In the genomic region with DNA sequence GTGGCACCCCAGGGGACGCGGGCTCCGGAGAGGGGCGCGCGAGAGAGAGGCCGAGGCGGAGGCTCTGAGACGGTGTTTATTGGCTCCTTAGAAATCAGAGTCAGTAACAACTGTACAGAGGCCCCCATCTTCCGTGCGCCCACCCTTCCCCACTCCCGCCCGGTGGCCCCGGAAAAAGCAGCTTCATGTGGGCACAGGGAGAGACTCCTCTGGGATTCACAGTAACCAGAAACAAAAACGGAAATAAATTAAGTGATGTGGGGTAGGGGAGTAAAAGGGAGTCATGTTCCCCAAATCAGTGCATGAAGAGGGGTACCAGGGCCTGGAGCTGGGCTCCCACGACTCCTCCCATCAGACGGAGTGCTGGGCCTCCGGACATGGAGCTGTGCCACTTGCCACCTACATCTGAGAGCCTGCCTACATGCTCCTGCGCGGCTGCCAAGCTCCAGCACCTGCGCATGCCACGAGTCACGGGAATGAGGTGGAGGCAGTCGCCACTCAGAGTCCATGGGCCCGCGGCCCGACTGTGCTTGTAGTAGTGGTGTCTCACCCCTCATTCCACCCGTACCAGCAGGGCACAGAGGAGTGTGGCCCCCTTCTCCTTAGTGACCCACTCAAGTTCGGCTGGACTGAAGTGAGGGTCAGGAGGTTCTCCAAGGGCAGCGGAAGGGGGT, we compare ENCODE assay signal across 8 cellular contexts. TPM values are rescaled to one million over a fixed set of nuclear protein-coding genes. Genes with fewer than 3 reads are reported as not detected.
DNase-seq lines count a peak whose midpoint lies in the region; ATAC-seq and TF ChIP-seq lines count a peak whose summit lies in the region.

No MANE protein-coding gene starts in this region.

- peaks cover 38 to 75% of the 10 kb centered on the region in 2 experiments for H3K36me3 ChIP-seq in HEK293 (ENCODE audit: control insufficient read depth in 2 of 2, insufficient read depth in 1 of 2, low read length in 2 of 2)
- peaks cover 3 to 84% (median 64%) of the 10 kb centered on the region in 9 donors for H3K36me3 ChIP-seq in heart right ventricle
- H3K36me3 ChIP-seq in skeletal muscle satellite cell (ENCODE audit: insufficient read depth, low read length), result peaks cover 60% of the 10 kb centered on the region

- CTCF ChIA-PET in HEK293 (lab: Yijun Ruan, JAX), result interaction anchor here (0.6 to 1.3 kb wide), 4 partner anchors 14 to 270 kb away, joined by 3 to 5 read pairs (median 4); no protein-coding TSS in a partner anchor

- H3K9me3 ChIP-seq in HEK293 (ENCODE audit: control insufficient read depth, insufficient read depth, low read depth, low read length) (no peaks in the 10 kb centered on the region), heart right ventricle (no peaks in the 10 kb centered on the region), skeletal muscle satellite cell (replicated peaks; ENCODE audit: low read length) (no peaks in the 10 kb centered on the region)

- H3K4me2 ChIP-seq in skeletal muscle satellite cell (ENCODE audit: low read length), result peak overlapping the region; percentile 87

- peak overlapping the region; percentile 92 for H3K9ac ChIP-seq in skeletal muscle satellite cell (ENCODE audit: low read depth, low read length)

- H3K27ac ChIP-seq in HEK293 (ENCODE audit: extremely low read depth, low read depth, low read length) (peak overlapping the region; percentile 98), heart right ventricle (peak overlapping the region; percentile 85 to 99 (median 94))

- intact Hi-C loops in heart right ventricle (cut with DNase I), result no loop called here

- ATAC-seq in heart right ventricle (peak in 6 of 8 donors; percentile 3 to 31 (median 10)), HG03571 (IDR thresholded peaks at IDR 0.05; ENCODE audit: unreplicated experiment) (no peak), HG03565 (IDR thresholded peaks at IDR 0.05; ENCODE audit: unreplicated experiment) (no peak)

- peaks cover 6% of the 10 kb centered on the region; the same call in 1 of the 2 replicates for H3K4me1 ChIP-seq in HEK293 (ENCODE audit: control insufficient read depth, insufficient read depth, low read length)
- H3K4me1 ChIP-seq in heart right ventricle, result peaks cover 12 to 49% (median 36%) of the 10 kb centered on the region in 9 donors
- peaks cover 27% of the 10 kb centered on the region for H3K4me1 ChIP-seq in skeletal muscle satellite cell (ENCODE audit: control insufficient read depth, insufficient read depth, low read length)

- POLR2A ChIA-PET in HEK293 (lab: Yijun Ruan, JAX), result interaction anchor here (0.6 to 4.1 kb wide), 6 partner anchors 14 to 388 kb away, joined by 3 to 42 read pairs (median 4); partner anchors contain the start of genes ACADVL, DLG4, NEURL4 and SLC2A4

- 40 to 41% methylated on average over 30 of the region's 30 CpGs for WGBS in heart right ventricle, 2 donors

- H3K27me3 ChIP-seq in heart right ventricle (no peaks in the 10 kb centered on the region), skeletal muscle satellite cell (ENCODE audit: control insufficient read depth, insufficient read depth, low read length) (no peaks in the 10 kb centered on the region)

- no peak for TF ChIP-seq CTCF in HEK293 (tag by site-specific recombination; IDR thresholded peaks at IDR 0.05)
- TF ChIP-seq CTCF in WI38 (IDR thresholded peaks at IDR 0.05; ENCODE audit: low read depth, low read length), result no peak
- TF ChIP-seq CTCF in heart right ventricle (IDR thresholded peaks at IDR 0.05), result no peak

- DNase-seq in heart right ventricle (no peak), NCI-H526 treated with DMSO at 0.1 percent for 48 hours (lab: John Stamatoyannopoulos, UW) (no peak), dedifferentiated amniotic fluid mesenchymal stem cell (ENCODE audit: extremely low spot score) (no peak)

- H3K4me3 ChIP-seq in HEK293 (ENCODE audit: low read depth, low read length) (peak overlapping the region; percentile 87), WI38 (ENCODE audit: low read depth, low read length) (peak overlapping the region; percentile 86), heart right ventricle (peak overlapping the region; percentile 82 to 100 (median 94)), skeletal muscle satellite cell (ENCODE audit: low read length) (peak overlapping the region; percentile 79)

TF ChIP-seq in HEK293, 187 proteins besides CTCF, POLR2A, EP300 and RAD21 (continues in another document):
- TF ChIP-seq KLF7 (tag by site-specific recombination; IDR thresholded peaks at IDR 0.05; ENCODE audit: borderline replicate concordance) (no peak), GLI2 (tag by site-specific recombination; IDR thresholded peaks at IDR 0.05; ENCODE audit: borderline replicate concordance, low read depth) (no peak), ZNF223 (tag by site-specific recombination; IDR thresholded peaks at IDR 0.05) (no peak), ZNF398 (tag by site-specific recombination; IDR thresholded peaks at IDR 0.05) (no peak), AEBP2 (tag by site-specific recombination; IDR thresholded peaks at IDR 0.05; ENCODE audit: borderline replicate concordance) (no peak), ZNF548 (tag by site-specific recombination; IDR thresholded peaks at IDR 0.05) (no peak), ZNF555 (tag by site-specific recombination; conservative IDR thresholded peaks at IDR 0.05) (no peak), PATZ1 (tag by site-specific recombination; IDR thresholded peaks at IDR 0.05) (no peak), ZNF747 (tag by site-specific recombination; IDR thresholded peaks at IDR 0.05) (no peak), OVOL3 (tag by site-specific recombination; IDR thresholded peaks at IDR 0.05) (no peak)
- TF ChIP-seq, protein P1, sequence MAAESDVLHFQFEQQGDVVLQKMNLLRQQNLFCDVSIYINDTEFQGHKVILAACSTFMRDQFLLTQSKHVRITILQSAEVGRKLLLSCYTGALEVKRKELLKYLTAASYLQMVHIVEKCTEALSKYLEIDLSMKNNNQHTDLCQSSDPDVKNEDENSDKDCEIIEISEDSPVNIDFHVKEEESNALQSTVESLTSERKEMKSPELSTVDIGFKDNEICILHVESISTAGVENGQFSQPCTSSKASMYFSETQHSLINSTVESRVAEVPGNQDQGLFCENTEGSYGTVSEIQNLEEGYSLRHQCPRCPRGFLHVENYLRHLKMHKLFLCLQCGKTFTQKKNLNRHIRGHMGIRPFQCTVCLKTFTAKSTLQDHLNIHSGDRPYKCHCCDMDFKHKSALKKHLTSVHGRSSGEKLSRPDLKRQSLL (tag by site-specific recombination; IDR thresholded peaks at IDR 0.05), result no peak

RNA-seq across cellular contexts. Expression of gene GPS2, which starts 0.5 kb away (rescaled TPM):
- total RNA-seq in heart right ventricle, result 10 to 100 TPM; 49.1 to 81.1 (median 57.4) TPM
- 100 to 1,000 TPM; 103 to 105 TPM for polyA plus RNA-seq in heart right ventricle
- 33.5 and 46.5 TPM in 2 replicates for total RNA-seq in skeletal muscle satellite cell (2012; rRNA removed)

RNA-seq across cellular contexts. Expression of gene EIF5A, which starts 8.3 kb away (rescaled TPM):
- 100 to 1,000 TPM; 197 to 444 (median 248) TPM for total RNA-seq in heart right ventricle
- 100 to 1,000 TPM; 457 to 716 TPM for polyA plus RNA-seq in heart right ventricle
- 1,162 and 1,732 TPM in 2 replicates for total RNA-seq in skeletal muscle satellite cell (2012; rRNA removed)

RNA-seq across cellular contexts. Expression of gene NEURL4, which starts 13.4 kb away (rescaled TPM):
- total RNA-seq in heart right ventricle, result 10 to 100 TPM; 21.7 to 45.9 (median 28.7) TPM
- 10 to 100 TPM; 22.4 to 55.5 TPM for polyA plus RNA-seq in heart right ventricle
- 11.4 and 14.2 TPM in 2 replicates for total RNA-seq in skeletal muscle satellite cell (2012; rRNA removed)

RNA-seq across cellular contexts. Expression of gene ACAP1, which starts 20.6 kb away (rescaled TPM):
- total RNA-seq in heart right ventricle, result 10 to 100 TPM in 7 of 10 donors, 1 to 10 TPM in 3; 7.4 to 23.4 (median 16.7) TPM
- polyA plus RNA-seq in heart right ventricle, result 1 to 10 TPM; 2.4 to 9.7 TPM
- 0.87 and 2.3 TPM in 2 replicates for total RNA-seq in skeletal muscle satellite cell (2012; rRNA removed)

RNA-seq across cellular contexts. Expression of gene YBX2, which starts 21.3 kb away (rescaled TPM):
- 1 to 10 TPM in 7 of 10 donors, under 1 TPM in 3; 0.42 to 1.9 (median 1.2) TPM for total RNA-seq in heart right ventricle
- polyA plus RNA-seq in heart right ventricle, result 1 to 10 TPM in 1 of 2 donors, under 1 TPM in 1; 0.49 to 2.6 TPM
- 0.66 TPM in 1 of 2 replicates, not detected in the other for total RNA-seq in skeletal muscle satellite cell (2012; rRNA removed)

Comparison
In these comparisons a context has a peak if more than half of its experiments do, and no peak if none do; other contexts are left out.
1. ATAC-seq: peak in heart right ventricle (6 of 8); none in HG03571 (single experiment) and HG03565 (single experiment).
2. Peak in every context shown above with its lines, with median percentiles within 50 percentile points of each other: H3K4me3 ChIP-seq.